19 cellular contexts compared by ENCODE assay signal in genomic region chr10:86333813-86334514, GRCh38. TPM values are rescaled to one million over a fixed set of nuclear protein-coding genes. Genes with fewer than 3 reads are reported as not detected.
DNase-seq lines count a peak whose midpoint lies in the region; ATAC-seq, FAIRE-seq and TF ChIP-seq lines count a peak whose summit lies in the region.
"Had no signal": no experiment of that assay in that cellular context is flagged by ENCODE, and none has a peak within 500 bp of the region (broad histone marks: within the 10 kb centered on the region; RNA-seq: fewer than 3 reads in every experiment).

No MANE protein-coding gene starts in this region.

- no peak for FAIRE-seq in kidney (lab: Jason Lieb, UNC)
- FAIRE-seq: islet of Langerhans had no signal

- no peak overlapping the region for H3K4me3 Mint-ChIP-seq in MCF 10A (ENCODE audit: unreplicated experiment)
- H3K4me3 Mint-ChIP-seq: CD8-positive, alpha-beta memory T cell; H9 had no signal

- CTCF ChIA-PET in MCF 10A (lab: Yijun Ruan, JAX), result no interaction called here

- ATAC-seq in GM19467 (IDR thresholded peaks at IDR 0.05; ENCODE audit: unreplicated experiment), result no peak

- no peaks in the 10 kb centered on the region for H3K9me3 ChIP-seq in kidney (ENCODE audit: control insufficient read depth in 1 of 2, low read length in 2 of 2)
- H3K9me3 ChIP-seq: adrenal gland, SJSA1 had no signal

- intact Hi-C loops in kidney (cut with DNase I), result no loop called here
- intact Hi-C loops in MCF 10A (cut with micrococcal nuclease), result no loop called here

- no peak overlapping the region for H3K27ac ChIP-seq in kidney (ENCODE audit: low read depth in 2 of 2, low read length in 2 of 2)
- H3K27ac ChIP-seq: adrenal gland, SJSA1 had no signal

- H3K9ac ChIP-seq in kidney (ENCODE audit: low read length in 2 of 2), result no peak overlapping the region

- H3K27ac Mint-ChIP-seq in MCF 10A (ENCODE audit: low read depth, unreplicated experiment), result no peak overlapping the region
- H3K27ac Mint-ChIP-seq: CD8-positive, alpha-beta memory T cell; H9 had no signal

- H3K4me1 ChIP-seq in kidney (ENCODE audit: control insufficient read depth in 1 of 2, insufficient read depth in 1 of 2, low read depth in 1 of 2, low read length in 2 of 2), result no peaks in the 10 kb centered on the region
- H3K4me1 ChIP-seq: adrenal gland, SJSA1 had no signal

- no peaks in the 10 kb centered on the region for H3K36me3 Mint-ChIP-seq in MCF 10A (ENCODE audit: insufficient read depth, unreplicated experiment)
- H3K36me3 Mint-ChIP-seq: CD8-positive, alpha-beta memory T cell had no signal

- no peak for TF ChIP-seq CTCF in kidney (IDR thresholded peaks at IDR 0.05; ENCODE audit: borderline replicate concordance, extremely low read depth, insufficient read depth)
- TF ChIP-seq CTCF in MCF 10A (IDR thresholded peaks at IDR 0.05; ENCODE audit: unreplicated experiment), result no peak

- H3K27me3 Mint-ChIP-seq in MCF 10A (ENCODE audit: insufficient read depth, unreplicated experiment), result peaks cover 16% of the 10 kb centered on the region

- H3K36me3 ChIP-seq in kidney (ENCODE audit: control insufficient read depth in 1 of 2, insufficient read depth in 2 of 2, low read length in 2 of 2), result no peaks in the 10 kb centered on the region
- H3K36me3 ChIP-seq: adrenal gland, SJSA1 had no signal

- H3K4me1 Mint-ChIP-seq in MCF 10A (ENCODE audit: insufficient read depth, unreplicated experiment), result no peaks in the 10 kb centered on the region
- H3K4me1 Mint-ChIP-seq: CD8-positive, alpha-beta memory T cell had no signal

- H3K9me3 Mint-ChIP-seq in MCF 10A (ENCODE audit: unreplicated experiment), result no peaks in the 10 kb centered on the region
- H3K9me3 Mint-ChIP-seq: CD8-positive, alpha-beta memory T cell had no signal

- H3K4me3 ChIP-seq in kidney (ENCODE audit: low read length in 2 of 2), result no peak overlapping the region
- H3K4me3 ChIP-seq: adrenal gland, SJSA1 had no signal

- peak; percentile 80 for DNase-seq in NCI-H1092 (lab: John Stamatoyannopoulos, UW)
- DNase-seq in NCI-H146 (lab: John Stamatoyannopoulos, UW), result peak; percentile 98
- DNase-seq in NCI-H69 (lab: John Stamatoyannopoulos, UW), result peak; percentile 100
- peak; percentile 18 for DNase-seq in kidney
- DNase-seq in DMS 273 treated with DMSO at 0.1 percent for 48 hours (lab: John Stamatoyannopoulos, UW), result no peak
- no peak for DNase-seq in MCF 10A (ENCODE audit: unreplicated experiment)
- DNase-seq: activated CD8-positive, alpha-beta memory T cell treated with anti-CD3 and anti-CD28 coated beads, Interleukin-2, amount 50 U/mL, for 48 hours; activated effector memory CD4-positive, alpha-beta T cell treated with Interleukin-2 at 50 U/mL for 16 hours; adrenal gland; dermis blood vessel endothelial cell; Kasumi-1; NK-92 treated with Interleukin-12 subunit alpha and Interleukin-12 subunit beta, amount 100 ng/mL, for 24 hours; T-helper 2 cell had no signal

- POLR2A ChIA-PET in MCF 10A (lab: Yijun Ruan, JAX), result no interaction called here

- BruUV-seq in MCF 10A (replicated peaks; lab: Mats Ljungman, UMichigan), result no TSS peak

RNA-seq across cellular contexts. Expression of gene GRID1, which starts 32.6 kb away (rescaled TPM):
- total RNA-seq in kidney (1.4 TPM), MCF 10A (2022) (not detected in 2 replicates)
- 0.37 TPM for polyA plus RNA-seq in kidney (ENCODE audit: insufficient read depth, low read depth, low replicate concordance)
- total RNA-seq: CD8-positive, alpha-beta memory T cell; dermis blood vessel endothelial cell; lung microvascular endothelial cell had no signal
- polyA plus RNA-seq: CD8-positive, alpha-beta memory T cell had no signal

Comparison
In these comparisons a context has a peak if more than half of its experiments do, and no peak if none do; other contexts are left out.
1. DNase-seq: peak in NCI-H1092 (single experiment), NCI-H146 (single experiment), NCI-H69 (single experiment) and kidney (single experiment); none in DMS 273 treated with DMSO at 0.1 percent for 48 hours (single experiment) and MCF 10A (single experiment).